Comparison of ENCODE assay signal across 15 cellular contexts in the genomic region with DNA sequence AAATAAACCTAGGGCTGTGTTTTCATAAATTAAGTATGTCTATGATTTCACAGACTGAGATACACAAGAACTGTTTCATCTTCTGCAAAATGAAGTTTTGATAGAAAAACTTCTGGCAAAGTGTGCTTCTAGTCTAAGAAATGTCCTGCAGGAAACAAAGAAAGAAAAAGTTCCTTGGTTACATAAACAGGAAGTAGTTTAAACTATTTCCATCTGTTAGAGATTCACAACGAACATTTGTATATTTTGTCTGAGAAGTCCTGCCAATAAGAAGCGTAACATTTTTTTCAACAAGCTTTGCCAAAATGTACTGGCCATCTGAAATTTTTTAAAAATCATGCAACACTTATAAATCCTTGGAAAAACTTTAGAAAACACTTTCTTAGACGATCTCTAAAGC.
DNase-seq lines count a peak whose midpoint lies in the region; ATAC-seq and TF ChIP-seq lines count a peak whose summit lies in the region.
"Had no signal": no experiment of that assay in that cellular context is flagged by ENCODE, and none has a peak within 500 bp of the region (broad histone marks: within the 10 kb centered on the region; RNA-seq: fewer than 3 reads in every experiment).

No MANE protein-coding gene starts in this region.

- H3K4me2 ChIP-seq in GM23338 (no peak overlapping the region), skeletal muscle satellite cell (ENCODE audit: low read length) (peak overlapping the region; percentile 36)

- H3K9me2 ChIP-seq in GM23338 (ENCODE audit: insufficient read depth), result no peaks in the 10 kb centered on the region; the same call in 1 of the 2 replicates

- H3K4me3 ChIP-seq in GM23338 (no peak overlapping the region), skeletal muscle satellite cell (ENCODE audit: low read length) (no peak overlapping the region)
- H3K4me3 ChIP-seq: coronary artery, gastrocnemius medialis, tibial artery had no signal

- H3K4me1 ChIP-seq in GM23338 (ENCODE audit: insufficient read depth), result no peaks in the 10 kb centered on the region; the same call in 1 of the 2 replicates
- peaks cover 50% of the 10 kb centered on the region for H3K4me1 ChIP-seq in skeletal muscle satellite cell (ENCODE audit: control insufficient read depth, insufficient read depth, low read length)

- no peaks in the 10 kb centered on the region for H4K20me1 ChIP-seq in GM23338 (replicated peaks; ENCODE audit: insufficient read depth)

- H3K36me3 Mint-ChIP-seq in GM23338 (ENCODE audit: low read depth) (peaks cover 12% of the 10 kb centered on the region; the same call in 2 of the 3 replicates), CD14-positive monocyte (no peaks in the 10 kb centered on the region)
- H3K36me3 Mint-ChIP-seq: activated naive CD8-positive, alpha-beta T cell treated with anti-CD3 and anti-CD28 coated beads, Interleukin-2, amount 10 ng/mL, durations not matched to agents 7 days and 5 days had no signal

- H3K27ac ChIP-seq in GM23338 (ENCODE audit: low read depth), result peak overlapping the region; percentile 21; the same call in 1 of the 2 replicates

- no peaks in the 10 kb centered on the region for H3K36me3 ChIP-seq in GM23338 (ENCODE audit: insufficient read depth)
- no peaks in the 10 kb centered on the region for H3K36me3 ChIP-seq in skeletal muscle satellite cell (ENCODE audit: insufficient read depth, low read length)
- H3K36me3 ChIP-seq: gastrocnemius medialis, tibial artery had no signal

- no peak overlapping the region for H3K27ac Mint-ChIP-seq in GM23338
- no peak overlapping the region for H3K27ac Mint-ChIP-seq in CD14-positive monocyte
- H3K27ac Mint-ChIP-seq: activated naive CD8-positive, alpha-beta T cell treated with anti-CD3 and anti-CD28 coated beads, Interleukin-2, amount 10 ng/mL, durations not matched to agents 7 days and 5 days had no signal

- TF ChIP-seq CTCF in GM23338 (conservative IDR thresholded peaks at IDR 0.05; ENCODE audit: low read depth in 2 of 2), result no peak
- TF ChIP-seq CTCF in CD14-positive monocyte (IDR thresholded peaks at IDR 0.05), result no peak

- DNase-seq in GM23338 (ENCODE audit: low spot score), result no peak
- peak; percentile 42 for DNase-seq in OCI-M1 (lab: John Stamatoyannopoulos, UW)
- peak; percentile 90 for DNase-seq in fibroblast of peridontal ligament (ENCODE audit: extremely low read depth)
- DNase-seq in NCI-H510A treated with DMSO at 0.1 percent for 48 hours (lab: John Stamatoyannopoulos, UW), result no peak
- DNase-seq in CD14-positive monocyte (ENCODE audit: low spot score), result no peak
- DNase-seq in iPS-NIHi11 (ENCODE audit: low spot score), result no peak
- DNase-seq: activated CD8-positive, alpha-beta memory T cell treated with anti-CD3 and anti-CD28 coated beads, Interleukin-2, amount 50 U/mL, for 48 hours; activated naive CD8-positive, alpha-beta T cell treated with anti-CD3 and anti-CD28 coated beads, Interleukin-2, amount 10 ng/mL, durations not matched to agents 7 days and 5 days; gastrocnemius medialis; NCI-H1105; NCI-H82; SIG-M5; tibial artery had no signal

- H3K4me3 Mint-ChIP-seq in GM23338, result no peak overlapping the region
- H3K4me3 Mint-ChIP-seq in CD14-positive monocyte, result no peak overlapping the region
- H3K4me3 Mint-ChIP-seq: activated naive CD8-positive, alpha-beta T cell treated with anti-CD3 and anti-CD28 coated beads, Interleukin-2, amount 10 ng/mL, durations not matched to agents 7 days and 5 days had no signal

- peak overlapping the region; percentile 12 for H3K9ac ChIP-seq in skeletal muscle satellite cell (ENCODE audit: low read depth, low read length)

- H3K27me3 Mint-ChIP-seq in GM23338 (ENCODE audit: insufficient read depth, low read depth, poor library complexity), result no peaks in the 10 kb centered on the region
- H3K27me3 Mint-ChIP-seq in CD14-positive monocyte (ENCODE audit: low read depth in 3 of 3), result peaks cover 0 to 1% (median 1%) of the 10 kb centered on the region in 3 donors
- H3K27me3 Mint-ChIP-seq: activated naive CD8-positive, alpha-beta T cell treated with anti-CD3 and anti-CD28 coated beads, Interleukin-2, amount 10 ng/mL, durations not matched to agents 7 days and 5 days had no signal

- intact Hi-C loops in CD14-positive monocyte (cut with micrococcal nuclease), result no loop called here

- H3K4me1 Mint-ChIP-seq in GM23338 (peaks cover 5% of the 10 kb centered on the region), CD14-positive monocyte (peaks cover 10% of the 10 kb centered on the region)
- H3K4me1 Mint-ChIP-seq: activated naive CD8-positive, alpha-beta T cell treated with anti-CD3 and anti-CD28 coated beads, Interleukin-2, amount 10 ng/mL, durations not matched to agents 7 days and 5 days had no signal

- no peak for ATAC-seq in GM23338
- ATAC-seq: gastrocnemius medialis had no signal

- H2AFZ ChIP-seq in GM23338, result no peak overlapping the region

- H3F3A ChIP-seq in GM23338 (replicated peaks; ENCODE audit: low read depth), result no peaks in the 10 kb centered on the region

- peaks cover 13% of the 10 kb centered on the region for H3K9me3 Mint-ChIP-seq in GM23338
- peaks cover 4 to 18% (median 9%) of the 10 kb centered on the region in 7 donors for H3K9me3 Mint-ChIP-seq in CD14-positive monocyte

- H3K27me3 ChIP-seq in GM23338 (ENCODE audit: insufficient read depth) (no peaks in the 10 kb centered on the region), skeletal muscle satellite cell (ENCODE audit: control insufficient read depth, insufficient read depth, low read length) (no peaks in the 10 kb centered on the region)
- H3K27me3 ChIP-seq: gastrocnemius medialis, tibial artery had no signal

- H3K79me2 ChIP-seq in GM23338 (replicated peaks; ENCODE audit: insufficient read depth), result no peaks in the 10 kb centered on the region

- H3K9me3 ChIP-seq in skeletal muscle satellite cell (replicated peaks; ENCODE audit: low read length), result no peaks in the 10 kb centered on the region
- H3K9me3 ChIP-seq: gastrocnemius medialis, tibial artery had no signal

TF ChIP-seq in GM23338, 12 proteins besides CTCF, POLR2A, EP300 and RAD21 (continues in another document):
- TF ChIP-seq, protein P1, sequence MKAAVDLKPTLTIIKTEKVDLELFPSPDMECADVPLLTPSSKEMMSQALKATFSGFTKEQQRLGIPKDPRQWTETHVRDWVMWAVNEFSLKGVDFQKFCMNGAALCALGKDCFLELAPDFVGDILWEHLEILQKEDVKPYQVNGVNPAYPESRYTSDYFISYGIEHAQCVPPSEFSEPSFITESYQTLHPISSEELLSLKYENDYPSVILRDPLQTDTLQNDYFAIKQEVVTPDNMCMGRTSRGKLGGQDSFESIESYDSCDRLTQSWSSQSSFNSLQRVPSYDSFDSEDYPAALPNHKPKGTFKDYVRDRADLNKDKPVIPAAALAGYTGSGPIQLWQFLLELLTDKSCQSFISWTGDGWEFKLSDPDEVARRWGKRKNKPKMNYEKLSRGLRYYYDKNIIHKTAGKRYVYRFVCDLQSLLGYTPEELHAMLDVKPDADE (IDR thresholded peaks at IDR 0.05), result no peak
- TF ChIP-seq NANOG (IDR thresholded peaks at IDR 0.05; ENCODE audit: borderline replicate concordance) (no peak), CREB1 (CRISPR knock-in tag; IDR thresholded peaks at IDR 0.05; ENCODE audit: low read depth) (no peak)

Comparison
In these comparisons a context has a peak if more than half of its experiments do, and no peak if none do; other contexts are left out.
1. DNase-seq: peak in OCI-M1 (single experiment) and fibroblast of peridontal ligament (single experiment); none in GM23338 (single experiment), NCI-H510A treated with DMSO at 0.1 percent for 48 hours (single experiment), CD14-positive monocyte (single experiment) and iPS-NIHi11 (single experiment).